In the genomic region with DNA sequence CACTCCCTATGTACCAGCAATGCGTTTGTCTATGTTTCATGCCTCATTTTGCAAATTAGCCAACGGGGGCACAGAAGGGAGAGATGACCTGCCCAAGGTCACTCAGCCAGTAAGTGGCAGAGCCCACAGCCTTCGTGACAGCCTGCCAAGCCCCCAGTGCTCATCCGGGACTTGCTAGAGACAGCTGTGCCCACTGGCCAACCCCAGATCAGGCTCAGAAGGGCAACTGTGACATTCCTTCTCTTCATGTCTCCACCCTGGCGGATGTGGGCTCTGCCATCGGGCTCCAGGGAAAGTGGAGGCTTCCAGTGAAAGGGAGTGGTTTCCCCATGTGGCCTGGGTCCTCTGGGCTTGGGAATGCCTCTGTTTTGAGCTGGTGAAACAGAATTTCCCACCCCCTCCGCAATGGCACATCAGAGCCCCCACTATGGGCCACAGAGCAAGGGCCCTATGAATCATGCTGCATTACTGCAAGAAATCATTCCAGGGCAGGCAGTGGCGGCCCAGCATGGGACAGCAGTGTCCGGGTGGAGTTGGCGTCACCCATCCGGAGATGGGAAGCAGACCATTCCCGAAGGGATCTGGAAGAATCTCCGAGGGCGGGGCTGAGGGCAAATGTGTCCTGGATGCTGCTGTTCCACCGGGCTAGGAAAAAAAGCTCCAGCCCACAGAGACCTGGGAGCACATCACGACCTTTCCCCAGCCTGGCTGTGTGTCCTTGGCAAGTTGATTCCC, we compare ENCODE assay signal across 21 cellular contexts. TPM values are rescaled to one million over a fixed set of nuclear protein-coding genes. Genes with fewer than 3 reads are reported as not detected.
DNase-seq lines count a peak whose midpoint lies in the region; FAIRE-seq and TF ChIP-seq lines count a peak whose summit lies in the region.
"Had no signal": no experiment of that assay in that cellular context is flagged by ENCODE, and none has a peak within 500 bp of the region (broad histone marks: within the 10 kb centered on the region; RNA-seq: fewer than 3 reads in every experiment).

No MANE protein-coding gene starts in this region.

- H3K36me3 ChIP-seq in astrocyte (ENCODE audit: insufficient read depth, low read length): no peaks in the 10 kb centered on the region
- H3K36me3 ChIP-seq: BLaER1 had no signal

- no peaks in the 10 kb centered on the region for H3K4me1 Mint-ChIP-seq in astrocyte (ENCODE audit: low read depth, unreplicated experiment)
- H3K4me1 Mint-ChIP-seq: IgD-negative memory B cell had no signal

- H3K27ac ChIP-seq in astrocyte (ENCODE audit: low read depth, low read length): no peak overlapping the region
- H3K27ac ChIP-seq: BLaER1 had no signal

- H4K20me1 ChIP-seq in astrocyte (ENCODE audit: insufficient read depth, low read length): no peaks in the 10 kb centered on the region
- H4K20me1 ChIP-seq: BLaER1 had no signal

- DNase-seq in HT1080 (ENCODE audit: low read depth) (peak; percentile 20), astrocyte (ENCODE audit: low read depth) (no peak), myocyte (ENCODE audit: low read depth) (peak; percentile 68), urothelium cell line (ENCODE audit: low spot score) (no peak), NCI-H524 (lab: John Stamatoyannopoulos, UW) (no peak), head of caudate nucleus (no peak), OCI-M2 (lab: John Stamatoyannopoulos, UW; ENCODE audit: unreplicated experiment) (no peak), ureter (ENCODE audit: low spot score) (no peak)
- DNase-seq: AML-193; Calu3; CD4-positive, alpha-beta T cell; DMS 273 treated with DMSO at 0.1 percent for 48 hours; EL; GOT3; H9 had no signal

- H3K4me3 Mint-ChIP-seq in astrocyte (ENCODE audit: unreplicated experiment): no peak overlapping the region
- H3K4me3 Mint-ChIP-seq: CD4-positive, alpha-beta T cell; H9; IgD-negative memory B cell had no signal

- peak overlapping the region; percentile 34 for H3K27ac Mint-ChIP-seq in astrocyte (ENCODE audit: unreplicated experiment)
- H3K27ac Mint-ChIP-seq: CD4-positive, alpha-beta T cell; H9 had no signal

- peaks cover 43% of the 10 kb centered on the region for H3K27me3 Mint-ChIP-seq in astrocyte (ENCODE audit: low read depth, unreplicated experiment)

- no peaks in the 10 kb centered on the region for H3K79me2 ChIP-seq in astrocyte (ENCODE audit: insufficient read depth, low read length)

- no peaks in the 10 kb centered on the region for H3K9me3 Mint-ChIP-seq in astrocyte (ENCODE audit: unreplicated experiment)
- H3K9me3 Mint-ChIP-seq: CD4-positive, alpha-beta T cell; H9 had no signal

- no peak overlapping the region for H3K4me2 ChIP-seq in astrocyte (ENCODE audit: low read length)
- H3K4me2 ChIP-seq: BLaER1 had no signal

- no peak for TF ChIP-seq CTCF in astrocyte (IDR thresholded peaks at IDR 0.05; ENCODE audit: insufficient read depth, low read depth, low read length)

- FAIRE-seq in astrocyte (lab: Jason Lieb, UNC) (no peak), urothelium cell line (lab: Jason Lieb, UNC) (peak; percentile 35)
- FAIRE-seq: G401.6, GM12892 had no signal

- intact Hi-C loops in head of caudate nucleus (cut with DNase I): no loop called here

- no peaks in the 10 kb centered on the region for H3K9me3 ChIP-seq in astrocyte (ENCODE audit: insufficient read depth, low read depth, low read length)
- H3K9me3 ChIP-seq: BLaER1 had no signal

- H3K4me1 ChIP-seq in astrocyte (ENCODE audit: insufficient read depth, low read length): no peaks in the 10 kb centered on the region
- H3K4me1 ChIP-seq: BLaER1 had no signal

- H3K36me3 Mint-ChIP-seq in astrocyte (ENCODE audit: low read depth, unreplicated experiment): no peaks in the 10 kb centered on the region
- H3K36me3 Mint-ChIP-seq: IgD-negative memory B cell had no signal

- no peak overlapping the region for H3K4me3 ChIP-seq in astrocyte (ENCODE audit: insufficient read depth, low read depth, low read length)
- H3K4me3 ChIP-seq: BLaER1 had no signal

- no peak overlapping the region for H3K9ac ChIP-seq in astrocyte (ENCODE audit: low read length)
- H3K9ac ChIP-seq: BLaER1 had no signal

- no peak overlapping the region for H2AFZ ChIP-seq in astrocyte (ENCODE audit: low read depth, low read length)

- peaks cover 2% of the 10 kb centered on the region for H3K27me3 ChIP-seq in astrocyte (ENCODE audit: insufficient read depth, low read length)
- H3K27me3 ChIP-seq: BLaER1 had no signal

RNA-seq across cellular contexts. Expression of a gene that starts 9.1 kb away (rescaled TPM):
- 0.30 and 0.32 TPM in 2 replicates for total RNA-seq in HT1080 (2014; rRNA removed; shearing (Covaris generic))
- polyA plus RNA-seq in HT1080 (2015; cell fraction: cytosol; rRNA removed): 0.28 TPM in 2 replicates
- 0.32 and 0.49 TPM in 2 replicates for polyA plus RNA-seq in HT1080 (2015; cell fraction: nucleus; rRNA removed)
- 0.34 and 0.99 TPM in 2 replicates for total RNA-seq in astrocyte
- not detected in 2 replicates for total RNA-seq in myocyte
- polyA plus RNA-seq in myocyte (2012): not detected
- not detected for total RNA-seq in ureter
- total RNA-seq: A673, Calu3, HT-29 had no signal
- polyA plus RNA-seq: IgD-negative memory B cell had no signal

Comparison
In these comparisons a context has a peak if more than half of its experiments do, and no peak if none do; other contexts are left out.
1. DNase-seq: peak in HT1080 (single experiment) and myocyte (single experiment); none in astrocyte (single experiment), urothelium cell line (single experiment), NCI-H524 (0 of 2), head of caudate nucleus (0 of 42), OCI-M2 (single experiment) and ureter (single experiment).